Comparison of ENCODE assay signal across 1 cellular context in genomic region chr2:182890773-182891381, GRCh38.
TF ChIP-seq lines count a peak whose summit lies in the region.

No MANE protein-coding gene starts in this region.

TF ChIP-seq in HepG2, 621 proteins besides CTCF, POLR2A, EP300 and RAD21 (continued from another document):
- TF ChIP-seq ZNF710 (CRISPR knock-in tag; IDR thresholded peaks at IDR 0.05; ENCODE audit: borderline replicate concordance), result peak; percentile 42; the same call in 1 of the 2 replicates
- TF ChIP-seq SUZ12 (IDR thresholded peaks at IDR 0.05; ENCODE audit: low read depth, low read length), result no peak
- TF ChIP-seq EHMT2 (IDR thresholded peaks at IDR 0.05; ENCODE audit: borderline replicate concordance, low read depth, low read length), result peak; percentile 83; the same call in 1 of the 2 replicates
- TF ChIP-seq, protein P1, sequence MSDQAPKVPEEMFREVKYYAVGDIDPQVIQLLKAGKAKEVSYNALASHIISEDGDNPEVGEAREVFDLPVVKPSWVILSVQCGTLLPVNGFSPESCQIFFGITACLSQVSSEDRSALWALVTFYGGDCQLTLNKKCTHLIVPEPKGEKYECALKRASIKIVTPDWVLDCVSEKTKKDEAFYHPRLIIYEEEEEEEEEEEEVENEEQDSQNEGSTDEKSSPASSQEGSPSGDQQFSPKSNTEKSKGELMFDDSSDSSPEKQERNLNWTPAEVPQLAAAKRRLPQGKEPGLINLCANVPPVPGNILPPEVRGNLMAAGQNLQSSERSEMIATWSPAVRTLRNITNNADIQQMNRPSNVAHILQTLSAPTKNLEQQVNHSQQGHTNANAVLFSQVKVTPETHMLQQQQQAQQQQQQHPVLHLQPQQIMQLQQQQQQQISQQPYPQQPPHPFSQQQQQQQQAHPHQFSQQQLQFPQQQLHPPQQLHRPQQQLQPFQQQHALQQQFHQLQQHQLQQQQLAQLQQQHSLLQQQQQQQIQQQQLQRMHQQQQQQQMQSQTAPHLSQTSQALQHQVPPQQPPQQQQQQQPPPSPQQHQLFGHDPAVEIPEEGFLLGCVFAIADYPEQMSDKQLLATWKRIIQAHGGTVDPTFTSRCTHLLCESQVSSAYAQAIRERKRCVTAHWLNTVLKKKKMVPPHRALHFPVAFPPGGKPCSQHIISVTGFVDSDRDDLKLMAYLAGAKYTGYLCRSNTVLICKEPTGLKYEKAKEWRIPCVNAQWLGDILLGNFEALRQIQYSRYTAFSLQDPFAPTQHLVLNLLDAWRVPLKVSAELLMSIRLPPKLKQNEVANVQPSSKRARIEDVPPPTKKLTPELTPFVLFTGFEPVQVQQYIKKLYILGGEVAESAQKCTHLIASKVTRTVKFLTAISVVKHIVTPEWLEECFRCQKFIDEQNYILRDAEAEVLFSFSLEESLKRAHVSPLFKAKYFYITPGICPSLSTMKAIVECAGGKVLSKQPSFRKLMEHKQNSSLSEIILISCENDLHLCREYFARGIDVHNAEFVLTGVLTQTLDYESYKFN (CRISPR knock-in tag; conservative IDR thresholded peaks at IDR 0.05), result peak; percentile 90
- no peak for TF ChIP-seq IKZF1 (IDR thresholded peaks at IDR 0.05)
- TF ChIP-seq POGZ (CRISPR knock-in tag; IDR thresholded peaks at IDR 0.05), result peak; percentile 61; the same call in 1 of the 2 replicates
- no peak for TF ChIP-seq CAMTA2 (CRISPR knock-in tag; IDR thresholded peaks at IDR 0.05; ENCODE audit: borderline replicate concordance)
- peak; percentile 74 for TF ChIP-seq NR2F6 (IDR thresholded peaks at IDR 0.05)
- TF ChIP-seq NR2F6 (CRISPR knock-in tag; IDR thresholded peaks at IDR 0.05), result peak; percentile 55; the same call in 1 of the 2 replicates
- TF ChIP-seq ZNF430 (CRISPR knock-in tag; IDR thresholded peaks at IDR 0.05), result no peak
- TF ChIP-seq SAP130 (CRISPR knock-in tag; IDR thresholded peaks at IDR 0.05; ENCODE audit: low read depth), result 0 out of 2 replicates have a peak, but pooled peaks have one; percentile 30
- TF ChIP-seq DPF2 (CRISPR knock-in tag; IDR thresholded peaks at IDR 0.05; ENCODE audit: borderline replicate concordance, low read depth), result 0 out of 2 replicates have a peak, but pooled peaks have one; percentile 38
- TF ChIP-seq ZNF138 (CRISPR knock-in tag; IDR thresholded peaks at IDR 0.05; ENCODE audit: low read depth), result no peak
- no peak for TF ChIP-seq XBP1 (CRISPR knock-in tag; IDR thresholded peaks at IDR 0.05)
- no peak for TF ChIP-seq TEAD3 (CRISPR knock-in tag; optimal IDR thresholded peaks at IDR 0.05; ENCODE audit: borderline replicate concordance)
- no peak for TF ChIP-seq SOX6 (IDR thresholded peaks at IDR 0.05)
- TF ChIP-seq SOX6 (CRISPR knock-in tag; IDR thresholded peaks at IDR 0.05), result peak; percentile 60
- peak; percentile 80 for TF ChIP-seq NR2C2 (CRISPR knock-in tag; IDR thresholded peaks at IDR 0.05; ENCODE audit: borderline replicate concordance)
- TF ChIP-seq IRF2 (CRISPR knock-in tag; IDR thresholded peaks at IDR 0.05), result peak; percentile 47; the same call in 1 of the 2 replicates
- no peak for TF ChIP-seq E2F1 (CRISPR knock-in tag; IDR thresholded peaks at IDR 0.05)
- TF ChIP-seq, protein P2, sequence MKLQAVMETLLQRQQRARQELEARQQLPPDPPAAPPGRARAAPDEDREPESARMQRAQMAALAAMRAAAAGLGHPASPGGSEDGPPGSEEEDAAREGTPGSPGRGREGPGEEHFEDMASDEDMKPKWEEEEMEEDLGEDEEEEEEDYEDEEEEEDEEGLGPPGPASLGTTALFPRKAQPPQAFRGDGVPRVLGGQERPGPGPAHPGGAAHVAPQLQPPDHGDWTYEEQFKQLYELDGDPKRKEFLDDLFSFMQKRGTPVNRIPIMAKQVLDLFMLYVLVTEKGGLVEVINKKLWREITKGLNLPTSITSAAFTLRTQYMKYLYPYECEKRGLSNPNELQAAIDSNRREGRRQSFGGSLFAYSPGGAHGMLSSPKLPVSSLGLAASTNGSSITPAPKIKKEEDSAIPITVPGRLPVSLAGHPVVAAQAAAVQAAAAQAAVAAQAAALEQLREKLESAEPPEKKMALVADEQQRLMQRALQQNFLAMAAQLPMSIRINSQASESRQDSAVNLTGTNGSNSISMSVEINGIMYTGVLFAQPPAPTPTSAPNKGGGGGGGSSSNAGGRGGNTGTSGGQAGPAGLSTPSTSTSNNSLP (IDR thresholded peaks at IDR 0.05; ENCODE audit: low read depth, low read length), result peak; percentile 64
- no peak for TF ChIP-seq DZIP1 (CRISPR knock-in tag; IDR thresholded peaks at IDR 0.05)
- no peak for TF ChIP-seq ISX (CRISPR knock-in tag; conservative IDR thresholded peaks at IDR 0.05)
- TF ChIP-seq ZNF644 (CRISPR knock-in tag; IDR thresholded peaks at IDR 0.05; ENCODE audit: low read depth), result peak; percentile 82
- TF ChIP-seq ATF1 (CRISPR knock-in tag; IDR thresholded peaks at IDR 0.05), result peak; percentile 49; the same call in 1 of the 2 replicates
- no peak for TF ChIP-seq HNRNPH1 (optimal IDR thresholded peaks at IDR 0.05; ENCODE audit: low read depth, low read length)
- TF ChIP-seq ZNF557 (CRISPR knock-in tag; IDR thresholded peaks at IDR 0.05), result no peak
- no peak for TF ChIP-seq MED1 (CRISPR knock-in tag; IDR thresholded peaks at IDR 0.05)
- TF ChIP-seq LCORL (IDR thresholded peaks at IDR 0.05), result no peak
- TF ChIP-seq LCORL (CRISPR knock-in tag; IDR thresholded peaks at IDR 0.05), result 0 out of 2 replicates have a peak, but pooled peaks have one; percentile 27
- TF ChIP-seq CCAR2 (optimal IDR thresholded peaks at IDR 0.05; ENCODE audit: low read depth, low read length), result no peak
- no peak for TF ChIP-seq ZNF24 (IDR thresholded peaks at IDR 0.05)
